Comparison of ENCODE assay signal across 9 cellular contexts in the genomic region with DNA sequence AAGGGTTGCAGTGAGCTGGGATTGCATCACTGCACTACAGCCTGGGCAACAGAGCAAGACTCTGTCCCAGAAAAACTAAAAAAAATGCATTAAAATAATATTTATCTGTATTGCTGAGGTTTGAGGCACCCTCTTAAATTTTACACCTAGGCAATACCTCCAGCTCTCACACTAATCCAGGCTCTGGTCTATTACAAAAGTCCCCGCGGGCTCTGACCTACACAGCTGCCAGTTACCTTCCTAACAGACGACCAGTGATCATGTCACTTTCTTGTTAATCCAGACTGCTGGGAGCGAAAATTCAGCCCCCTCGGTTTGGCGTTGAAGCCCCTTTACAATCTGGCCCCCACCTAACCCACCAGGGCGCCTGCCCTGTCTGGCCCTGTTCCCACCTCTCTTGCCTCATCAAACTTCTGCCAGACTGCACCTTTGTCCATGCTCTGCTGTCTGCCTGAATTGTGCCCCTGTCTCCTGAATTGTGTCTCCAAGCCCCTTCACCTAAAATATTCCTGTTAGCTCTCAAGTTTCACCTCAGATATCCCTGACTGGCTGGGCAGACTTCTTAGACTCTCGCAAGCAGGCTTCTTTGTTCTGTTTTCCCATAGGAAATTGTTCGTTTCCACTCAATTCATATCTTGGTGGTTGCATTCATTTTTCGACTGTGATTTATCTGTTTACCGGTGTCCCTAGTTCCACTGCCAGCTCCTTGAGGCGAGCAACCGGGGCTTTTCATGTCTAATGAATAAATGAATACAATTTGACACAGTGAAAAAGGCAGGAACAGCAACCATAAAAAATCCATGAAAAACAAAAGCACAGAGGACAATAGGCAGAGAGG.
DNase-seq lines count a peak whose midpoint lies in the region; ATAC-seq and TF ChIP-seq lines count a peak whose summit lies in the region.
"Had no signal": no experiment of that assay in that cellular context is flagged by ENCODE, and none has a peak within 500 bp of the region (broad histone marks: within the 10 kb centered on the region; RNA-seq: fewer than 3 reads in every experiment).

No MANE protein-coding gene starts in this region.

- H3K18ac ChIP-seq in IMR-90 (ENCODE audit: low read depth, low read length): no peak overlapping the region

- H2BK15ac ChIP-seq in IMR-90 (ENCODE audit: low read depth, low read length): peak overlapping the region; percentile 19; the same call in 1 of the 3 replicates

- POLR2A ChIA-PET in A673 (lab: Charles Lee; ENCODE audit: low non-redundant PET): interaction anchor here (0.6 kb wide), 1 partner anchor 39 kb away, joined by 5 read pairs; no protein-coding TSS in a partner anchor
- POLR2A ChIA-PET in IMR-90 (lab: Charles Lee; ENCODE audit: unreplicated experiment): no interaction called here
- POLR2A ChIA-PET in naive thymus-derived CD8-positive, alpha-beta T cell (lab: Charles Lee): interaction anchor here (0.7 to 29.3 kb wide), 11 partner anchors 10 to 69 kb away, joined by 3 to 824 read pairs (median 30); a partner anchor contains a TSS

- in situ Hi-C loops in IMR-90 (cut with MboI; ENCODE audit: low sequenced_read_pairs) (no loop called here), KBM-7 (cut with MboI; ENCODE audit: low pct_unique_long_range_greater_than_20kb, low sequenced_read_pairs) (no loop called here)

- TF ChIP-seq POLR2A in IMR-90 (IDR thresholded peaks at IDR 0.05; ENCODE audit: low read depth, low read length) (no peak), breast epithelium (IDR thresholded peaks at IDR 0.05) (no peak)

- peaks cover 20% of the 10 kb centered on the region in 2 experiments for H3K79me1 ChIP-seq in IMR-90 (ENCODE audit: low read depth in 1 of 2, low read length in 2 of 2)

- H3K36me3 Mint-ChIP-seq in naive thymus-derived CD8-positive, alpha-beta T cell: peaks cover 0 to 3% (median 0%) of the 10 kb centered on the region in 3 donors

- H3K9me3 ChIP-seq in A673 (ENCODE audit: low read depth, low read length, poor library complexity, severe bottlenecking) (no peaks in the 10 kb centered on the region), IMR-90 (ENCODE audit: control insufficient read depth, insufficient read depth, low read length) (no peaks in the 10 kb centered on the region), breast epithelium (no peaks in the 10 kb centered on the region)

- H4K5ac ChIP-seq in IMR-90 (ENCODE audit: low read depth, low read length): no peak overlapping the region

- ATAC-seq in IMR-90 (ENCODE audit: low read depth): no peak
- no peak for ATAC-seq in naive thymus-derived CD8-positive, alpha-beta T cell
- ATAC-seq in GM18517 (IDR thresholded peaks at IDR 0.05; ENCODE audit: unreplicated experiment): no peak

- H2AK5ac ChIP-seq in IMR-90 (ENCODE audit: low read depth, low read length): peak overlapping the region; percentile 45; the same call in 1 of the 2 replicates

- H3K4me3 Mint-ChIP-seq in naive thymus-derived CD8-positive, alpha-beta T cell: peak overlapping the region; percentile 9 to 73 (median 58)
- H3K4me3 Mint-ChIP-seq: activated B cell treated with CpG ODN at 0.5 μM for 24 hours had no signal

- peaks cover 58% of the 10 kb centered on the region for H3K4me1 ChIP-seq in A673 (ENCODE audit: insufficient read depth, low read length, poor library complexity, severe bottlenecking)
- H3K4me1 ChIP-seq in IMR-90 (ENCODE audit: control insufficient read depth, insufficient read depth, low read length): peaks cover 3% of the 10 kb centered on the region; the same call in 1 of the 2 replicates
- no peaks in the 10 kb centered on the region for H3K4me1 ChIP-seq in breast epithelium

- H2AFZ ChIP-seq in IMR-90 (replicated peaks; ENCODE audit: low read length, poor library complexity): no peak overlapping the region

- no peak overlapping the region for H2BK20ac ChIP-seq in IMR-90 (ENCODE audit: low read depth, low read length)

- WGBS in IMR-90 (ENCODE audit: extremely low coverage in 2 of 2, insufficient read length in 1 of 2), 2 experiments: no CpG with 5 or more reads among the region's 13 CpGs

- no peak overlapping the region for H3K56ac ChIP-seq in IMR-90 (ENCODE audit: extremely low read depth, insufficient read depth, low read length)

- no peak overlapping the region for H3K4me2 ChIP-seq in IMR-90 (ENCODE audit: low read depth, low read length)

- H3K9me3 Mint-ChIP-seq in naive thymus-derived CD8-positive, alpha-beta T cell: no peaks in the 10 kb centered on the region
- H3K9me3 Mint-ChIP-seq: activated B cell treated with CpG ODN at 0.5 μM for 24 hours had no signal

- CTCF ChIA-PET in A673 (lab: Charles Lee) (interaction anchor here (0.6 to 2.7 kb wide), 2 partner anchors 32 to 98 kb away, joined by 3 to 10 read pairs; no protein-coding TSS in a partner anchor), IMR-90 (lab: Yijun Ruan, JAX) (interaction anchor here (0.8 kb wide), 1 partner anchor 32 kb away, joined by 3 read pairs; no protein-coding TSS in a partner anchor)

- H2BK5ac ChIP-seq in IMR-90 (ENCODE audit: low read depth, low read length, poor library complexity, severe bottlenecking): no peak overlapping the region

- no peaks in the 10 kb centered on the region for H4K20me1 ChIP-seq in IMR-90 (ENCODE audit: insufficient read depth, low read length)

- no peaks in the 10 kb centered on the region for H3K9me1 ChIP-seq in IMR-90 (ENCODE audit: insufficient read depth, low read length)

- no peak for TF ChIP-seq RAD21 in IMR-90 (IDR thresholded peaks at IDR 0.05; ENCODE audit: low read length)

- H3K4me3 ChIP-seq in A673 (ENCODE audit: low read depth, low read length, poor library complexity, severe bottlenecking): no peak overlapping the region
- H3K4me3 ChIP-seq in IMR-90 (ENCODE audit: insufficient read depth, low read depth, low read length): no peak overlapping the region
- H3K4me3 ChIP-seq in breast epithelium: no peak overlapping the region

- no peak overlapping the region for H2AK9ac ChIP-seq in IMR-90 (replicated peaks; ENCODE audit: low read depth, low read length, poor library complexity)

- H2BK120ac ChIP-seq in IMR-90 (ENCODE audit: low read depth, low read length): no peak overlapping the region

- H4K8ac ChIP-seq in IMR-90 (ENCODE audit: low read depth in 2 of 2, low read length in 2 of 2): no peak overlapping the region

- H3K4ac ChIP-seq in IMR-90 (ENCODE audit: low read depth, low read length): no peak overlapping the region

- no peaks in the 10 kb centered on the region for H3K27me3 Mint-ChIP-seq in naive thymus-derived CD8-positive, alpha-beta T cell
- H3K27me3 Mint-ChIP-seq: activated B cell treated with CpG ODN at 0.5 μM for 24 hours had no signal

- intact Hi-C loops in A673 (cut with micrococcal nuclease; ENCODE audit: unreplicated experiment) (loop anchor here (5.0 kb wide), 1 partner anchor 41 kb away; no protein-coding TSS in a partner anchor), IMR-90 (cut with micrococcal nuclease) (no loop called here), breast epithelium (cut with DNase I; ENCODE audit: low total_unique reads) (no loop called here)

- H3K9ac ChIP-seq in IMR-90 (ENCODE audit: low read depth, low read length): no peak overlapping the region

- BruUV-seq in A673 (replicated peaks; lab: Mats Ljungman, UMichigan) (no TSS peak), IMR-90 (replicated peaks; lab: Mats Ljungman, UMichigan) (no TSS peak)

- H3K23ac ChIP-seq in IMR-90 (ENCODE audit: low read depth, low read length): no peak overlapping the region

- peak overlapping the region; percentile 94 to 100 (median 97) for H3K27ac Mint-ChIP-seq in naive thymus-derived CD8-positive, alpha-beta T cell
- H3K27ac Mint-ChIP-seq: activated B cell treated with CpG ODN at 0.5 μM for 24 hours had no signal

- H3K36me3 ChIP-seq in A673 (ENCODE audit: insufficient read depth, low read length, poor library complexity, severe bottlenecking) (no peaks in the 10 kb centered on the region), IMR-90 (ENCODE audit: control insufficient read depth, insufficient read depth, low read length) (no peaks in the 10 kb centered on the region), breast epithelium (no peaks in the 10 kb centered on the region)

- H3K27ac ChIP-seq in A673 (ENCODE audit: low read depth, low read length, poor library complexity, severe bottlenecking): peak overlapping the region; percentile 79
- no peak overlapping the region for H3K27ac ChIP-seq in IMR-90 (ENCODE audit: insufficient read depth, low read length)
- peak overlapping the region; percentile 29 to 53 for H3K27ac ChIP-seq in breast epithelium

- no peaks in the 10 kb centered on the region for H3K27me3 ChIP-seq in A673 (replicated peaks; ENCODE audit: insufficient read depth, low read depth, low read length, poor library complexity)
- no peaks in the 10 kb centered on the region for H3K27me3 ChIP-seq in IMR-90 (ENCODE audit: control insufficient read depth, insufficient read depth, low read length)
- no peaks in the 10 kb centered on the region for H3K27me3 ChIP-seq in breast epithelium

- peaks cover 43 to 91% (median 88%) of the 10 kb centered on the region in 4 donors for H3K4me1 Mint-ChIP-seq in naive thymus-derived CD8-positive, alpha-beta T cell

- H3K14ac ChIP-seq in IMR-90 (replicated peaks; ENCODE audit: low read depth, low read length): no peak overlapping the region

- DNase-seq in A673 (ENCODE audit: low spot score) (peak; percentile 60), IMR-90 (no peak), breast epithelium (ENCODE audit: low spot score in 2 of 2) (no peak), NCI-H524 (lab: John Stamatoyannopoulos, UW) (no peak), NCI-H1694 (lab: John Stamatoyannopoulos, UW) (no peak), KBM-7 (no peak)
- no peak for DNase-seq in naive thymus-derived CD8-positive, alpha-beta T cell
- DNase-seq: activated B cell treated with CpG ODN at 0.5 μM for 24 hours had no signal

- dilution Hi-C loops in IMR-90 (cut with HindIII; ENCODE audit: low sequenced_read_pairs, unreplicated experiment): no loop called here

- H4K91ac ChIP-seq in IMR-90 (ENCODE audit: insufficient read depth, low read depth, low read length): no peak overlapping the region

- TF ChIP-seq CTCF in A673 (conservative IDR thresholded peaks at IDR 0.05; ENCODE audit: low read depth, low read length): no peak
- TF ChIP-seq CTCF in IMR-90 (conservative IDR thresholded peaks at IDR 0.05; ENCODE audit: low read depth, low read length): no peak
- no peak for TF ChIP-seq CTCF in breast epithelium (IDR thresholded peaks at IDR 0.05)

TF ChIP-seq in IMR-90, 13 proteins besides CTCF, POLR2A, EP300 and RAD21 (continues in another document):
- no peak for TF ChIP-seq FOS (IDR thresholded peaks at IDR 0.05; ENCODE audit: low read depth, low read length)
- no peak for TF ChIP-seq RCOR1 (IDR thresholded peaks at IDR 0.05; ENCODE audit: insufficient replicate concordance, low read length)
- TF ChIP-seq, protein P1, sequence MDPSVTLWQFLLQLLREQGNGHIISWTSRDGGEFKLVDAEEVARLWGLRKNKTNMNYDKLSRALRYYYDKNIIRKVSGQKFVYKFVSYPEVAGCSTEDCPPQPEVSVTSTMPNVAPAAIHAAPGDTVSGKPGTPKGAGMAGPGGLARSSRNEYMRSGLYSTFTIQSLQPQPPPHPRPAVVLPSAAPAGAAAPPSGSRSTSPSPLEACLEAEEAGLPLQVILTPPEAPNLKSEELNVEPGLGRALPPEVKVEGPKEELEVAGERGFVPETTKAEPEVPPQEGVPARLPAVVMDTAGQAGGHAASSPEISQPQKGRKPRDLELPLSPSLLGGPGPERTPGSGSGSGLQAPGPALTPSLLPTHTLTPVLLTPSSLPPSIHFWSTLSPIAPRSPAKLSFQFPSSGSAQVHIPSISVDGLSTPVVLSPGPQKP (IDR thresholded peaks at IDR 0.05; ENCODE audit: borderline replicate concordance, low read depth, low read length): no peak
